Comparison of ENCODE assay signal across 8 cellular contexts in the genomic region with DNA sequence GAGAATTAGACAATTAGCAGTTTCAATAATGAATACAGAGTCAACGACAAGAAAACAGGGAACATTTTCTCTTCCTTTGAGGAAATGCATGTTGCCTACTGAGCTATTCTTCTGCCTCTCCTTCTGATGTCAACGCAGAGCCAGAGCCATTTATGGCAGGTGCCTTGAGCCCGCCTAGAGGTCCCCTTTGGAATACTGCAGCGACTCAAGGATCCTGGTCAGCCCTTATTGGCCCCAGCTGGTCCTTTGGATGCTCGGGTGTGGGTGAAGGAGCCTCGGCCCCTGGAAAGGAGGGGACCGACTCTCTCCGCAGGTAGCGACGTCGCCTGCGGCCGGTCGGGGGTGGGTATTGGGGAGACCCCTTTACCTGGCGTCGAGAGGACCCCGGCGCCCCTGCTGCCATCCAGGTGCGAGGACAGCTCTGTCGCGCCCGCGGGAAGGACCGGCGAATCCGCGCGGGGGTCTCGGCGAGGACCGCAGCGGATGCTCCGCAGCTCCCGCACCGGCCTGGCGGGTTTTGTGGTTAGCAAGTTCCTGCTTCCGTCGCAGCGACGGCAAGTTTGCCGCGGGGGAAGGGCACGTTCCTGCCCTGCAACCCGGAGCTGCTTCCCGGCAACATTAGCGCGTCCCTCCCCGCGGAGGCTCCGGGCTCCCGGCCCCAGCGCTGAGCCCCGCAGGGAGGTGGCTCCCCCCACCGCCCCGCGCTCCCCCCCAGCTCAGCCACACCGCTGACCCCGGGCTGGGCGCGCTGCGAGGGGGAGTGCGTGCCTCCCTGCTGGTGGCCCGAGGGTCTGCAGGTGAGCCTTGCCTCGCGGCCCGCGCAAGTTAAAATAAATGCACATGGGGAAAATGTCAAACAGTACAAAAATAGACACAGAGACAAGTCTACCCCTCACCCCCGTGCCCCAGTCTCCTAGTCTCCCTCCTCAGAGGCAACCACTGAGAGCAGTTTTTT. TPM values are rescaled to one million over a fixed set of nuclear protein-coding genes. Genes with fewer than 3 reads are reported as not detected.
DNase-seq lines count a peak whose midpoint lies in the region; ATAC-seq, FAIRE-seq and TF ChIP-seq lines count a peak whose summit lies in the region.

A gene (minus strand): TSS at position 532 of the 955 bp plus-strand sequence. CDS start 6,928 bp downstream, outside the sequence.

- FAIRE-seq in D721Med (lab: Jason Lieb, UNC): no peak

- TF ChIP-seq EP300 in Ishikawa (IDR thresholded peaks at IDR 0.05; ENCODE audit: borderline replicate concordance): no peak

- ATAC-seq in heart right ventricle (peak; percentile 85 to 92 (median 88)), aorta (ENCODE audit: low FRiP score) (peak; percentile 91)

- H3K4me3 ChIP-seq in SK-N-MC (peak within 1 kb of the TSS; percentile 76), heart right ventricle (peak within 1 kb of the TSS; percentile 52 to 97 (median 82)), parathyroid adenoma (ENCODE audit: low read depth, low read length) (peak within 1 kb of the TSS; percentile 73), aorta (ENCODE audit: low read length in 2 of 2) (peak within 1 kb of the TSS; percentile 57 to 65)

- H3K9me3 ChIP-seq in SK-N-MC (ENCODE audit: low read depth, low read length) (no peaks in the 10 kb centered on the region), heart right ventricle (no peaks in the 10 kb centered on the region), parathyroid adenoma (ENCODE audit: control insufficient read depth, low read length) (no peaks in the 10 kb centered on the region), aorta (ENCODE audit: control insufficient read depth, low read length) (no peaks in the 10 kb centered on the region)

- peak within 1 kb of the TSS; percentile 89 for H3K4me2 ChIP-seq in parathyroid adenoma (ENCODE audit: low read length)

- TF ChIP-seq CTCF in heart right ventricle (IDR thresholded peaks at IDR 0.05) (peak; percentile 12 to 53 (median 42)), parathyroid adenoma (IDR thresholded peaks at IDR 0.05) (peak; percentile 44), D721Med (IDR thresholded peaks at IDR 0.05; ENCODE audit: insufficient read depth, missing control alignments) (no peak)

- intact Hi-C loops in heart right ventricle (cut with DNase I) (no loop called here), aorta (cut with DNase I) (no loop called here)

- peak; percentile 4; the same call in 1 of the 2 replicates for TF ChIP-seq RAD21 in Ishikawa (IDR thresholded peaks at IDR 0.05; ENCODE audit: low read depth)

- H3K36me3 ChIP-seq in SK-N-MC (ENCODE audit: insufficient read depth, low read length) (no peaks in the 10 kb centered on the region), heart right ventricle (no peaks in the 10 kb centered on the region), parathyroid adenoma (ENCODE audit: control insufficient read depth, insufficient read depth, low read length) (no peaks in the 10 kb centered on the region), aorta (ENCODE audit: control insufficient read depth in 1 of 2, insufficient read depth in 2 of 2, low read length in 1 of 2) (no peaks in the 10 kb centered on the region)

- H3K27ac ChIP-seq in SK-N-MC (no peak within 1 kb of the TSS), heart right ventricle (peak within 1 kb of the TSS in 9 of 10 donors; percentile 71 to 87 (median 83)), parathyroid adenoma (peak within 1 kb of the TSS; percentile 67), aorta (ENCODE audit: low read depth in 1 of 2, low read length in 2 of 2) (peak within 1 kb of the TSS; percentile 9 to 57)

- DNase-seq in DMS53 (lab: John Stamatoyannopoulos, UW) (peak; percentile 96), SK-N-MC (ENCODE audit: low read depth, low spot score) (no peak), amniotic epithelial cell (ENCODE audit: low read depth) (peak; percentile 8), heart right ventricle (peak; percentile 59 to 76), aorta (peak; percentile 83 to 91), D721Med (ENCODE audit: insufficient read length, low spot score) (no peak)

- H3K4me1 ChIP-seq in heart right ventricle (peaks cover 0 to 18% (median 10%) of the 10 kb centered on the region in 9 donors), parathyroid adenoma (no peaks in the 10 kb centered on the region), aorta (ENCODE audit: control insufficient read depth in 1 of 2, insufficient read depth in 2 of 2, low read length in 2 of 2) (no peaks in the 10 kb centered on the region)

- 1% methylated on average over 63 to 68 of the region's 68 CpGs for WGBS in heart right ventricle, 2 donors
- 0 to 1% methylated on average over 60 to 68 of the region's 68 CpGs for WGBS in aorta, 2 donors

- no peaks in the 10 kb centered on the region for H3K79me2 ChIP-seq in parathyroid adenoma

- H3K9ac ChIP-seq in SK-N-MC (ENCODE audit: insufficient read length): peak within 1 kb of the TSS; percentile 37
- H3K9ac ChIP-seq in parathyroid adenoma: peak within 1 kb of the TSS; percentile 55

- H3K27me3 ChIP-seq in heart right ventricle (no peaks in the 10 kb centered on the region), parathyroid adenoma (ENCODE audit: control insufficient read depth, insufficient read depth, low read length) (no peaks in the 10 kb centered on the region), aorta (ENCODE audit: control insufficient read depth in 1 of 2, insufficient read depth in 2 of 2, low read length in 1 of 2) (no peaks in the 10 kb centered on the region)

- peak within 1 kb of the TSS; percentile 98 for H2AFZ ChIP-seq in parathyroid adenoma

TF ChIP-seq in Ishikawa, 13 proteins besides CTCF, POLR2A, EP300 and RAD21:
- 0 out of 2 replicates have a peak, but pooled peaks have one; percentile 26 for TF ChIP-seq FOXM1 (IDR thresholded peaks at IDR 0.05; ENCODE audit: borderline replicate concordance, low read depth)
- TF ChIP-seq YY1 (IDR thresholded peaks at IDR 0.05; ENCODE audit: low read depth): no peak; the same call in none of the 2 replicates
- peak; percentile 59; the same call in 1 of the 2 replicates for TF ChIP-seq TEAD4 (IDR thresholded peaks at IDR 0.05)
- TF ChIP-seq, protein P1, sequence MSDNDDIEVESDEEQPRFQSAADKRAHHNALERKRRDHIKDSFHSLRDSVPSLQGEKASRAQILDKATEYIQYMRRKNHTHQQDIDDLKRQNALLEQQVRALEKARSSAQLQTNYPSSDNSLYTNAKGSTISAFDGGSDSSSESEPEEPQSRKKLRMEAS (IDR thresholded peaks at IDR 0.05): peak; percentile 93
- TF ChIP-seq CREB1 (IDR thresholded peaks at IDR 0.05; ENCODE audit: low read depth): no peak
- TF ChIP-seq, protein P2, sequence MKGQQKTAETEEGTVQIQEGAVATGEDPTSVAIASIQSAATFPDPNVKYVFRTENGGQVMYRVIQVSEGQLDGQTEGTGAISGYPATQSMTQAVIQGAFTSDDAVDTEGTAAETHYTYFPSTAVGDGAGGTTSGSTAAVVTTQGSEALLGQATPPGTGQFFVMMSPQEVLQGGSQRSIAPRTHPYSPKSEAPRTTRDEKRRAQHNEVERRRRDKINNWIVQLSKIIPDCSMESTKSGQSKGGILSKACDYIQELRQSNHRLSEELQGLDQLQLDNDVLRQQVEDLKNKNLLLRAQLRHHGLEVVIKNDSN (IDR thresholded peaks at IDR 0.05): peak; percentile 28; the same call in 1 of the 2 replicates
- peak; percentile 70 for TF ChIP-seq TAF1 (IDR thresholded peaks at IDR 0.05; ENCODE audit: low read depth)
- TF ChIP-seq TCF12 (IDR thresholded peaks at IDR 0.05; ENCODE audit: low read depth): peak; percentile 82; the same call in 1 of the 2 replicates
- TF ChIP-seq ZBTB7A (IDR thresholded peaks at IDR 0.05; ENCODE audit: low read depth): peak; percentile 98; the same call in 1 of the 2 replicates
TF ChIP-seq in Ishikawa: peak in this region for 7.

RNA-seq across cellular contexts. Expression of the gene that starts here (rescaled TPM):
- 10 to 100 TPM in 7 of 10 donors, 1 to 10 TPM in 3; 8.9 to 13.3 (median 10.9) TPM for total RNA-seq in heart right ventricle
- polyA plus RNA-seq in heart right ventricle: 1 to 10 TPM; 4.7 to 9.1 TPM
- total RNA-seq in aorta: 10 to 100 TPM; 37.3 to 38.1 TPM
- polyA plus RNA-seq in aorta: 10 to 100 TPM; 18.8 to 33.6 TPM

Comparison
In these comparisons a context has a peak if more than half of its experiments do, and no peak if none do; other contexts are left out.
1. DNase-seq: peak in DMS53 (single experiment), amniotic epithelial cell (single experiment), heart right ventricle (2 of 2) and aorta (2 of 2); none in SK-N-MC (single experiment) and D721Med (single experiment).
2. Peak in every context shown above with its lines, with median percentiles within 50 percentile points of each other: H3K4me3 ChIP-seq.